Comparison of ENCODE assay signal across 21 cellular contexts in genomic region chr9:90872835-90873294, GRCh38.
A peak's percentile ranks its signal among the peaks of the same experiment; 100 is the strongest.
DNase-seq lines count a peak whose midpoint lies in the region; ATAC-seq and TF ChIP-seq lines count a peak whose summit lies in the region.
"Had no signal": no experiment of that assay in that cellular context is flagged by ENCODE, and none has a peak within 500 bp of the region (broad histone marks: within the 10 kb centered on the region; RNA-seq: fewer than 3 reads in every experiment).

No MANE protein-coding gene starts in this region.

- H3K4me3 Mint-ChIP-seq in activated CD8-positive, alpha-beta memory T cell treated with anti-CD3 and anti-CD28 coated beads, Interleukin-2, amount 10 ng/mL, durations not matched to agents 7 days and 5 days, result no peak overlapping the region
- H3K4me3 Mint-ChIP-seq: activated CD4-positive, alpha-beta memory T cell treated with anti-CD3 and anti-CD28 coated beads, Interleukin-2, amount 10 ng/mL, durations not matched to agents 7 days and 5 days; naive thymus-derived CD8-positive, alpha-beta T cell had no signal

- H3K4me3 ChIP-seq in heart left ventricle, result no peak overlapping the region
- H3K4me3 ChIP-seq in skeletal muscle tissue (ENCODE audit: low read length in 3 of 3), result peak overlapping the region in 1 of 3 donors; percentile 14
- H3K4me3 ChIP-seq: coronary artery, hepatocyte, left lung, SK-N-MC had no signal

- peaks cover 0 to 9% (median 0%) of the 10 kb centered on the region in 12 donors for H3K4me1 ChIP-seq in heart left ventricle
- H3K4me1 ChIP-seq in skeletal muscle tissue (ENCODE audit: control insufficient read depth in 3 of 3, insufficient read depth in 3 of 3, low read length in 3 of 3), result peaks cover 0 to 10% (median 0%) of the 10 kb centered on the region in 3 donors

- CTCF ChIA-PET in activated CD8-positive, alpha-beta memory T cell treated with anti-CD3 and anti-CD28 coated beads, Interleukin-2, amount 10 ng/mL, durations not matched to agents 7 days and 5 days (lab: Charles Lee), result interaction anchor here (1.3 kb wide), 1 partner anchor 560 kb away, joined by 3 read pairs; no protein-coding TSS in a partner anchor

- H3K9me3 ChIP-seq in heart left ventricle, result no peaks in the 10 kb centered on the region
- no peaks in the 10 kb centered on the region for H3K9me3 ChIP-seq in skeletal muscle tissue (ENCODE audit: control insufficient read depth in 3 of 3, low read length in 3 of 3)
- H3K9me3 ChIP-seq: left lung had no signal

- ATAC-seq in activated CD8-positive, alpha-beta memory T cell treated with anti-CD3 and anti-CD28 coated beads, Interleukin-2, amount 10 ng/mL, durations not matched to agents 7 days and 5 days, result no peak
- ATAC-seq in heart left ventricle (peak; percentile 67 to 92 (median 86)), GM21737 (IDR thresholded peaks at IDR 0.05; ENCODE audit: unreplicated experiment) (no peak), HG02610 (IDR thresholded peaks at IDR 0.05; ENCODE audit: unreplicated experiment) (no peak)
- ATAC-seq: left lung; naive thymus-derived CD8-positive, alpha-beta T cell had no signal

- H3K36me3 Mint-ChIP-seq in activated CD8-positive, alpha-beta memory T cell treated with anti-CD3 and anti-CD28 coated beads, Interleukin-2, amount 10 ng/mL, durations not matched to agents 7 days and 5 days, result no peaks in the 10 kb centered on the region
- H3K36me3 Mint-ChIP-seq: naive thymus-derived CD8-positive, alpha-beta T cell had no signal

- no peak overlapping the region for H3K27ac Mint-ChIP-seq in activated CD8-positive, alpha-beta memory T cell treated with anti-CD3 and anti-CD28 coated beads, Interleukin-2, amount 10 ng/mL, durations not matched to agents 7 days and 5 days
- H3K27ac Mint-ChIP-seq: activated CD4-positive, alpha-beta memory T cell treated with anti-CD3 and anti-CD28 coated beads, Interleukin-2, amount 10 ng/mL, durations not matched to agents 7 days and 5 days; naive thymus-derived CD8-positive, alpha-beta T cell had no signal

- no peaks in the 10 kb centered on the region for H3K9me3 Mint-ChIP-seq in activated CD8-positive, alpha-beta memory T cell treated with anti-CD3 and anti-CD28 coated beads, Interleukin-2, amount 10 ng/mL, durations not matched to agents 7 days and 5 days (ENCODE audit: low read depth)
- H3K9me3 Mint-ChIP-seq: activated CD4-positive, alpha-beta memory T cell treated with anti-CD3 and anti-CD28 coated beads, Interleukin-2, amount 10 ng/mL, durations not matched to agents 7 days and 5 days; naive thymus-derived CD8-positive, alpha-beta T cell had no signal

- no peak overlapping the region for H3K9ac ChIP-seq in skeletal muscle tissue (ENCODE audit: low read depth in 1 of 3, low read length in 3 of 3)

- no peak for TF ChIP-seq POLR2A in heart left ventricle (IDR thresholded peaks at IDR 0.05)

- H3K27ac ChIP-seq in heart left ventricle, result peak overlapping the region in 2 of 12 donors; percentile 30 to 42
- peak overlapping the region; percentile 69 for H3K27ac ChIP-seq in skeletal muscle tissue (ENCODE audit: low read depth, low read length)
- H3K27ac ChIP-seq: coronary artery, hepatocyte, left lung, SK-N-MC had no signal

- peaks cover 0 to 5% (median 0%) of the 10 kb centered on the region in 9 donors for H3K27me3 ChIP-seq in heart left ventricle
- no peaks in the 10 kb centered on the region for H3K27me3 ChIP-seq in skeletal muscle tissue (ENCODE audit: control insufficient read depth in 3 of 3, insufficient read depth in 3 of 3, low read length in 3 of 3)
- H3K27me3 ChIP-seq: hepatocyte, left lung had no signal

- DNase-seq in activated CD8-positive, alpha-beta memory T cell treated with anti-CD3 and anti-CD28 coated beads, Interleukin-2, amount 10 ng/mL, durations not matched to agents 7 days and 5 days, result peak; percentile 22
- no peak for DNase-seq in activated CD8-positive, alpha-beta memory T cell treated with anti-CD3 and anti-CD28 coated beads, Interleukin-2, amount 50 U/mL, for 4 hours
- peak; percentile 39 for DNase-seq in NCI-H2107 (lab: John Stamatoyannopoulos, UW)
- DNase-seq in heart left ventricle, result no peak
- DNase-seq in amniotic stem cell (lab: John Stamatoyannopoulos, UW), result no peak
- DNase-seq: ACHN; activated CD4-positive, alpha-beta memory T cell treated with anti-CD3 and anti-CD28 coated beads, Interleukin-2, amount 10 ng/mL, durations not matched to agents 7 days and 5 days; activated gamma-delta T cell; COR-L47; erythroblast; KG1; left lung; naive thymus-derived CD8-positive, alpha-beta T cell; NCI-H2081 treated with DMSO at 0.1 percent for 48 hours; stimulated activated naive CD4-positive, alpha-beta T cell had no signal

- 33 to 39% (median 38%) methylated on average over 8 of the region's 8 CpGs for WGBS in heart left ventricle, 4 donors

- H3K4me1 Mint-ChIP-seq in activated CD8-positive, alpha-beta memory T cell treated with anti-CD3 and anti-CD28 coated beads, Interleukin-2, amount 10 ng/mL, durations not matched to agents 7 days and 5 days, result no peaks in the 10 kb centered on the region
- H3K4me1 Mint-ChIP-seq: activated CD4-positive, alpha-beta memory T cell treated with anti-CD3 and anti-CD28 coated beads, Interleukin-2, amount 10 ng/mL, durations not matched to agents 7 days and 5 days; naive thymus-derived CD8-positive, alpha-beta T cell had no signal

- H3K36me3 ChIP-seq in heart left ventricle (peaks cover 0 to 49% (median 0%) of the 10 kb centered on the region in 9 donors), skeletal muscle tissue (ENCODE audit: control insufficient read depth in 3 of 3, insufficient read depth in 3 of 3, low read length in 3 of 3) (no peaks in the 10 kb centered on the region)

- intact Hi-C loops in heart left ventricle (cut with DNase I), result loop anchor here (2.0 to 10.0 kb wide), 7 partner anchors 646 to 1296 kb away; no protein-coding TSS in a partner anchor

- no peak for TF ChIP-seq CTCF in heart left ventricle (IDR thresholded peaks at IDR 0.05)

- H3K27me3 Mint-ChIP-seq in activated CD8-positive, alpha-beta memory T cell treated with anti-CD3 and anti-CD28 coated beads, Interleukin-2, amount 10 ng/mL, durations not matched to agents 7 days and 5 days, result peaks cover 34% of the 10 kb centered on the region
- H3K27me3 Mint-ChIP-seq: naive thymus-derived CD8-positive, alpha-beta T cell had no signal

Comparison
In these comparisons a context has a peak if more than half of its experiments do, and no peak if none do; other contexts are left out.
1. DNase-seq: peak in activated CD8-positive, alpha-beta memory T cell treated with anti-CD3 and anti-CD28 coated beads, Interleukin-2, amount 10 ng/mL, durations not matched to agents 7 days and 5 days (single experiment) and NCI-H2107 (single experiment); none in activated CD8-positive, alpha-beta memory T cell treated with anti-CD3 and anti-CD28 coated beads, Interleukin-2, amount 50 U/mL, for 4 hours (single experiment), heart left ventricle (0 of 5) and amniotic stem cell (single experiment).
2. ATAC-seq: peak in heart left ventricle (4 of 4); none in activated CD8-positive, alpha-beta memory T cell treated with anti-CD3 and anti-CD28 coated beads, Interleukin-2, amount 10 ng/mL, durations not matched to agents 7 days and 5 days (single experiment), GM21737 (single experiment) and HG02610 (single experiment).